ENCODE assay signal across 12 cellular contexts in genomic region chr3:22713936-22714335, GRCh38.
DNase-seq lines count a peak whose midpoint lies in the region; ATAC-seq, FAIRE-seq and TF ChIP-seq lines count a peak whose summit lies in the region.
"Had no signal": no experiment of that assay in that cellular context is flagged by ENCODE, and none has a peak within 500 bp of the region (broad histone marks: within the 10 kb centered on the region; RNA-seq: fewer than 3 reads in every experiment).

No MANE protein-coding gene starts in this region.

- peak; percentile 72 for FAIRE-seq in astrocyte (lab: Jason Lieb, UNC)

- H3K4me3 ChIP-seq in astrocyte (ENCODE audit: insufficient read depth, low read depth, low read length) (no peak overlapping the region), lower lobe of right lung (no peak overlapping the region)
- H3K4me3 ChIP-seq: dorsolateral prefrontal cortex, right lobe of liver had no signal

- ATAC-seq in lower lobe of right lung (peak; percentile 51 to 61), GM18519 (IDR thresholded peaks at IDR 0.05; ENCODE audit: low FRiP score, unreplicated experiment) (no peak)
- ATAC-seq: left colon, T-cell had no signal

- H3K9ac ChIP-seq in astrocyte (ENCODE audit: low read length): peak overlapping the region; percentile 19

- H2AFZ ChIP-seq in astrocyte (ENCODE audit: low read depth, low read length): no peak overlapping the region

- H3K4me3 Mint-ChIP-seq in astrocyte (ENCODE audit: unreplicated experiment): no peak overlapping the region
- no peak overlapping the region for H3K4me3 Mint-ChIP-seq in activated naive CD8-positive, alpha-beta T cell treated with anti-CD3 and anti-CD28 coated beads for 36 hours
- H3K4me3 Mint-ChIP-seq: T-cell had no signal

- intact Hi-C loops in lower lobe of right lung (cut with DNase I): no loop called here

- DNase-seq in COLO829 (ENCODE audit: low spot score): peak; percentile 15
- DNase-seq in MV-4-11 (lab: John Stamatoyannopoulos, UW): peak; percentile 95
- peak; percentile 94 for DNase-seq in astrocyte (ENCODE audit: low read depth)
- no peak for DNase-seq in lower lobe of right lung
- no peak for DNase-seq in activated naive CD8-positive, alpha-beta T cell treated with anti-CD3 and anti-CD28 coated beads for 36 hours
- no peak for DNase-seq in NCI-H1105 treated with DMSO at 0.1 percent for 48 hours (lab: John Stamatoyannopoulos, UW)
- no peak for DNase-seq in activated gamma-delta T cell treated with Interleukin-2 at 50 U/mL for 16 hours
- DNase-seq: dorsolateral prefrontal cortex, left colon, right lobe of liver, T-cell had no signal

- no peaks in the 10 kb centered on the region for H3K9me3 ChIP-seq in astrocyte (ENCODE audit: insufficient read depth, low read depth, low read length)
- H3K9me3 ChIP-seq in lower lobe of right lung: no peaks in the 10 kb centered on the region
- H3K9me3 ChIP-seq: right lobe of liver had no signal

- H3K4me1 ChIP-seq in astrocyte (ENCODE audit: insufficient read depth, low read length) (peaks cover 4% of the 10 kb centered on the region), lower lobe of right lung (no peaks in the 10 kb centered on the region)
- H3K4me1 ChIP-seq: right lobe of liver had no signal

- H3K36me3 ChIP-seq in astrocyte (ENCODE audit: insufficient read depth, low read length) (no peaks in the 10 kb centered on the region), lower lobe of right lung (no peaks in the 10 kb centered on the region)
- H3K36me3 ChIP-seq: right lobe of liver had no signal

- peaks cover 14% of the 10 kb centered on the region for H3K9me3 Mint-ChIP-seq in astrocyte (ENCODE audit: unreplicated experiment)
- H3K9me3 Mint-ChIP-seq in activated naive CD8-positive, alpha-beta T cell treated with anti-CD3 and anti-CD28 coated beads for 36 hours: peaks cover 15% of the 10 kb centered on the region

- peaks cover 1% of the 10 kb centered on the region for H3K36me3 Mint-ChIP-seq in astrocyte (ENCODE audit: low read depth, unreplicated experiment)
- no peaks in the 10 kb centered on the region for H3K36me3 Mint-ChIP-seq in activated naive CD8-positive, alpha-beta T cell treated with anti-CD3 and anti-CD28 coated beads for 36 hours
- H3K36me3 Mint-ChIP-seq: T-cell had no signal

- H3K27ac Mint-ChIP-seq in astrocyte (ENCODE audit: unreplicated experiment): peak overlapping the region; percentile 82
- H3K27ac Mint-ChIP-seq in activated naive CD8-positive, alpha-beta T cell treated with anti-CD3 and anti-CD28 coated beads for 36 hours: no peak overlapping the region
- H3K27ac Mint-ChIP-seq: T-cell had no signal

- peak overlapping the region; percentile 10 for H3K27ac ChIP-seq in astrocyte (ENCODE audit: low read depth, low read length)
- H3K27ac ChIP-seq in lower lobe of right lung: no peak overlapping the region
- H3K27ac ChIP-seq: dorsolateral prefrontal cortex, right lobe of liver had no signal

- no peaks in the 10 kb centered on the region for H3K79me2 ChIP-seq in astrocyte (ENCODE audit: insufficient read depth, low read length)

- no peaks in the 10 kb centered on the region for H4K20me1 ChIP-seq in astrocyte (ENCODE audit: insufficient read depth, low read length)

- H3K4me2 ChIP-seq in astrocyte (ENCODE audit: low read length): peak overlapping the region; percentile 27

- TF ChIP-seq CTCF in astrocyte (IDR thresholded peaks at IDR 0.05; ENCODE audit: insufficient read depth, low read depth, low read length) (no peak), lower lobe of right lung (IDR thresholded peaks at IDR 0.05) (no peak)

- H3K27me3 Mint-ChIP-seq in astrocyte (ENCODE audit: low read depth, unreplicated experiment): no peaks in the 10 kb centered on the region
- H3K27me3 Mint-ChIP-seq in activated naive CD8-positive, alpha-beta T cell treated with anti-CD3 and anti-CD28 coated beads for 36 hours: no peaks in the 10 kb centered on the region
- H3K27me3 Mint-ChIP-seq: T-cell had no signal

- H3K27me3 ChIP-seq in astrocyte (ENCODE audit: insufficient read depth, low read length) (no peaks in the 10 kb centered on the region), lower lobe of right lung (ENCODE audit: low read depth) (no peaks in the 10 kb centered on the region)
- H3K27me3 ChIP-seq: dorsolateral prefrontal cortex, right lobe of liver had no signal

- H3K4me1 Mint-ChIP-seq in astrocyte (ENCODE audit: low read depth, unreplicated experiment): peaks cover 13% of the 10 kb centered on the region
- H3K4me1 Mint-ChIP-seq in activated naive CD8-positive, alpha-beta T cell treated with anti-CD3 and anti-CD28 coated beads for 36 hours: no peaks in the 10 kb centered on the region
- H3K4me1 Mint-ChIP-seq: T-cell had no signal

Comparison
In these comparisons a context has a peak if more than half of its experiments do, and no peak if none do; other contexts are left out.
1. DNase-seq: peak in COLO829 (single experiment), MV-4-11 (single experiment) and astrocyte (single experiment); none in lower lobe of right lung (single experiment), activated naive CD8-positive, alpha-beta T cell treated with anti-CD3 and anti-CD28 coated beads for 36 hours (single experiment), NCI-H1105 treated with DMSO at 0.1 percent for 48 hours (single experiment) and activated gamma-delta T cell treated with Interleukin-2 at 50 U/mL for 16 hours (single experiment).